In the genomic region with DNA sequence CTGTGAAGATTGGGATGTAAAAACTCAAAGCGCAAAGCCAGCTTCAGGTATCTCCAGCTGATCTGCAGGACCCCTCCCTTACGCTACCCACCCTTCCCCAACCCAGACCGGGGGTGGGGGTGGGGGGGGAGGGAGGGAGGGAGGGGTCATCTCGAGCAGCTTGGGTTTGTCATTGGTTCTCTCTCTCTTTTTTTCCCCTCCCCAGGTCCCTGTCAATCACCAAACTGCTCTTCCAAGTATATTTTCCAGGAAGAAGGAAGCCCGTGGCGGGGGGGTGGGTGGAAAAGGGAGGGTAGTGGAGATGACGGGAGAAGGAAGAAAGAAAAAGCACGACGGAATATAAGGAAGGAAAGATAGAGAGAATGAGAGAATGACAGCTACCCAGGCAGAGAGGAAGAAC, we compare ENCODE assay signal across 1 cellular context.
TF ChIP-seq lines count a peak whose summit lies in the region.

No MANE protein-coding gene starts in this region.

TF ChIP-seq in GM23338, 12 proteins besides CTCF, POLR2A, EP300 and RAD21 (continued from another document):
- no peak for TF ChIP-seq ZNF331 (CRISPR knock-in tag; IDR thresholded peaks at IDR 0.05; ENCODE audit: low read depth)
- no peak for TF ChIP-seq EZH2phosphoT487 (IDR thresholded peaks at IDR 0.05; ENCODE audit: unreplicated experiment)
- TF ChIP-seq JUNB (IDR thresholded peaks at IDR 0.05; ENCODE audit: unreplicated experiment), result no peak
